Comparison of ENCODE assay signal across 10 cellular contexts in the genomic region with DNA sequence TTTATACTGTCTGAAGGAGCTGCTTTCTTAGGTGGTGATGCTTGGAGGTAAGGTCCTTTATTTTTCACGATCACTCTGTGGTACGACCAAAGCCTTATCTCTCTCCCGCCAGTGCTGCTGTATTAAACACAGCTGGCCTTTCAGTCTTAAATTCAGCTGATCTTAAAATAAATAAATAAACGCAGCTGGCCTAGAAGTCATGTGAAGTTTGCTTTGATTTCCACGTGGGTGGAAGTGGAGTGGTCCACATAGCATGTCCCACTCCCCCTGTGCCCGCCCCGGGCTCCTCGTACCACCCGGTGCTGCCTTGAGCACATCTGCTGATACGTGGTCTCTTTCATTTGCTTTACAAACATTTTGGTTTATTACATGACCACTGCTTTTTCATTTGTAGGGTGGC.
DNase-seq lines count a peak whose midpoint lies in the region; ATAC-seq and TF ChIP-seq lines count a peak whose summit lies in the region.
"Had no signal": no experiment of that assay in that cellular context is flagged by ENCODE, and none has a peak within 500 bp of the region (broad histone marks: within the 10 kb centered on the region; RNA-seq: fewer than 3 reads in every experiment).

No MANE protein-coding gene starts in this region.

- H3K27ac ChIP-seq in SJCRH30 (peak overlapping the region; percentile 97), rectal smooth muscle tissue (ENCODE audit: low read depth, low read length) (peak overlapping the region; percentile 84)

- H3K36me3 ChIP-seq in SJCRH30 (peaks cover 22% of the 10 kb centered on the region), rectal smooth muscle tissue (ENCODE audit: control insufficient read depth, insufficient read depth, low read length) (peaks cover 8% of the 10 kb centered on the region)

- peak; percentile 43 for DNase-seq in H4 (ENCODE audit: low spot score)
- DNase-seq in SJCRH30, result peak; percentile 66 to 75
- DNase-seq in fibroblast of villous mesenchyme (ENCODE audit: low read depth), result peak; percentile 94
- DNase-seq in ecto neural progenitor cell (ENCODE audit: low spot score), result no peak
- no peak for DNase-seq in SHP77 (lab: John Stamatoyannopoulos, UW)
- DNase-seq: activated CD4-positive, alpha-beta T cell treated with anti-CD3 and anti-CD28 coated beads, Interleukin-2, amount 50 U/mL, for 48 hours; NCI-H1436 had no signal

- H3K9me3 ChIP-seq in SJCRH30 (replicated peaks), result no peaks in the 10 kb centered on the region

- H3K4me3 ChIP-seq in SJCRH30 (peak overlapping the region; percentile 46), fibroblast of villous mesenchyme (ENCODE audit: low read depth, low read length) (peak overlapping the region; percentile 24), rectal smooth muscle tissue (ENCODE audit: low read length) (peak overlapping the region; percentile 57)

- H3K27me3 ChIP-seq in SJCRH30 (no peaks in the 10 kb centered on the region), rectal smooth muscle tissue (ENCODE audit: control insufficient read depth, insufficient read depth, low read length) (no peaks in the 10 kb centered on the region)

- ATAC-seq in HG02885 (IDR thresholded peaks at IDR 0.05; ENCODE audit: poor library complexity, unreplicated experiment) (no peak), HG03469 (IDR thresholded peaks at IDR 0.05; ENCODE audit: unreplicated experiment) (no peak)

- no peak for TF ChIP-seq CTCF in fibroblast of villous mesenchyme (IDR thresholded peaks at IDR 0.05; ENCODE audit: insufficient read depth, low read depth, low read length)

- H3K4me1 ChIP-seq in SJCRH30 (peaks cover 70% of the 10 kb centered on the region), rectal smooth muscle tissue (ENCODE audit: control insufficient read depth, insufficient read depth, low read length) (peaks cover 55% of the 10 kb centered on the region)

- peak overlapping the region; percentile 4 for H3K9ac ChIP-seq in rectal smooth muscle tissue (ENCODE audit: low read length)

Comparison
In these comparisons a context has a peak if more than half of its experiments do, and no peak if none do; other contexts are left out.
1. DNase-seq: peak in H4 (single experiment), SJCRH30 (2 of 2) and fibroblast of villous mesenchyme (single experiment); none in ecto neural progenitor cell (single experiment) and SHP77 (0 of 2).
2. Peak in every context shown above with its lines, with median percentiles within 50 percentile points of each other: H3K4me3 ChIP-seq.